Comparison of ENCODE assay signal across 8 cellular contexts in genomic region chr11:61477734-61478148, GRCh38. TPM values are rescaled to one million over a fixed set of nuclear protein-coding genes. Genes with fewer than 3 reads are reported as not detected.
DNase-seq lines count a peak whose midpoint lies in the region; ATAC-seq and TF ChIP-seq lines count a peak whose summit lies in the region.

No MANE protein-coding gene starts in this region.

- peak overlapping the region; percentile 53 for H3K4me2 ChIP-seq in GM23248 (ENCODE audit: unreplicated experiment)

- no peak overlapping the region for H3K9ac ChIP-seq in GM23248

- H3K27ac ChIP-seq in GM23248, result no peak overlapping the region
- no peak overlapping the region for H3K27ac ChIP-seq in lung (ENCODE audit: low read depth in 1 of 2, low read length in 1 of 2)

- H3K27ac Mint-ChIP-seq in WTC11, result no peak overlapping the region
- H3K27ac Mint-ChIP-seq in stimulated activated memory B cell treated with anti-CD40 and anti-IgM and Interleukin-4, amounts not matched to agents 10 μg/mL and 1 μg/mL and 100 μg/mL, for 72 hours, result no peak overlapping the region

- in situ Hi-C loops in GM23248 (cut with MboI), result loop anchor here (10.0 kb wide), 1 partner anchor 157 kb away; no protein-coding TSS in a partner anchor

- H3K9me3 Mint-ChIP-seq in WTC11, result no peaks in the 10 kb centered on the region
- no peaks in the 10 kb centered on the region for H3K9me3 Mint-ChIP-seq in stimulated activated memory B cell treated with anti-CD40 and anti-IgM and Interleukin-4, amounts not matched to agents 10 μg/mL and 1 μg/mL and 100 μg/mL, for 72 hours

- no peaks in the 10 kb centered on the region for H3K36me3 ChIP-seq in GM23248 (ENCODE audit: low read depth)
- peaks cover 0 to 2% of the 10 kb centered on the region in 2 donors for H3K36me3 ChIP-seq in lung (ENCODE audit: control insufficient read depth in 2 of 2, insufficient read depth in 2 of 2, low read length in 2 of 2)

- peak; percentile 43 for ATAC-seq in WTC11
- ATAC-seq in lung (ENCODE audit: insufficient read depth, low FRiP score), result no peak
- ATAC-seq in stimulated activated memory B cell treated with anti-CD40 and anti-IgM and Interleukin-4, amounts not matched to agents 10 μg/mL and 1 μg/mL and 100 μg/mL, for 72 hours, result no peak

- H3K27me3 ChIP-seq in GM23248 (replicated peaks; ENCODE audit: insufficient read depth), result no peaks in the 10 kb centered on the region
- H3K27me3 ChIP-seq in lung (ENCODE audit: control insufficient read depth, insufficient read depth), result no peaks in the 10 kb centered on the region

- H3K9me3 ChIP-seq in GM23248 (ENCODE audit: low read depth), result no peaks in the 10 kb centered on the region
- H3K9me3 ChIP-seq in lung (ENCODE audit: control insufficient read depth in 2 of 2, insufficient read depth in 1 of 2, low read length in 1 of 2), result no peaks in the 10 kb centered on the region

- H2AFZ ChIP-seq in GM23248, result no peak overlapping the region

- H3K4me1 Mint-ChIP-seq in WTC11, result peaks cover 29% of the 10 kb centered on the region
- H3K4me1 Mint-ChIP-seq in stimulated activated memory B cell treated with anti-CD40 and anti-IgM and Interleukin-4, amounts not matched to agents 10 μg/mL and 1 μg/mL and 100 μg/mL, for 72 hours, result peaks cover 19% of the 10 kb centered on the region

- no peak for DNase-seq in AG09309 (ENCODE audit: low read depth)
- DNase-seq in GM23248, result peak; percentile 56
- peak; percentile 86 for DNase-seq in WTC11 (ENCODE audit: low spot score)
- DNase-seq in cardiac fibroblast (ENCODE audit: low read depth in 2 of 2), result peak; percentile 34 to 37
- peak; percentile 43 for DNase-seq in lung (ENCODE audit: low spot score)
- DNase-seq in stimulated activated CD8-positive, alpha-beta memory T cell treated with anti-CD3 and anti-CD28 coated beads, Interleukin-2, amount 100 ng/mL, for 48 hours (ENCODE audit: low read depth in 2 of 2), result peak; percentile 37 to 40
- no peak for DNase-seq in inferior parietal cortex (ENCODE audit: extremely low spot score)

- H3K4me1 ChIP-seq in GM23248 (ENCODE audit: insufficient read depth) (peaks cover 26% of the 10 kb centered on the region), lung (ENCODE audit: control insufficient read depth in 2 of 2, insufficient read depth in 2 of 2, low read length in 2 of 2) (no peaks in the 10 kb centered on the region)

- H3F3A ChIP-seq in GM23248 (ENCODE audit: insufficient read depth), result peaks cover 16% of the 10 kb centered on the region

- no peak overlapping the region for H3K4me3 Mint-ChIP-seq in WTC11
- no peak overlapping the region for H3K4me3 Mint-ChIP-seq in stimulated activated memory B cell treated with anti-CD40 and anti-IgM and Interleukin-4, amounts not matched to agents 10 μg/mL and 1 μg/mL and 100 μg/mL, for 72 hours

- WGBS in GM23248 (ENCODE audit: low coverage in 1 of 2, low lambda C conversion rate in 2 of 2, missing lambda C conversion rate in 2 of 2), 2 experiments, result 1 to 2% methylated on average over 16 to 18 of the region's 18 CpGs
- 4 to 5% methylated on average over 18 of the region's 18 CpGs for WGBS in lung, 2 donors

- TF ChIP-seq CTCF in AG09309 (IDR thresholded peaks at IDR 0.05; ENCODE audit: control insufficient read depth, insufficient read depth, low read depth, low read length, missing control alignments) (peak; percentile 91), WTC11 (IDR thresholded peaks at IDR 0.05) (peak; percentile 95), cardiac fibroblast (IDR thresholded peaks at IDR 0.05; ENCODE audit: low read depth, low read length) (peak; percentile 89), lung (IDR thresholded peaks at IDR 0.05; ENCODE audit: control extremely low read depth, extremely low read depth) (peak; percentile 80)

- POLR2A ChIA-PET in WTC11 (lab: Charles Lee), result interaction anchor here (1.3 kb wide), 1 partner anchor 14 kb away, joined by 3 read pairs; no protein-coding TSS in a partner anchor

- H3K4me3 ChIP-seq in AG09309 (ENCODE audit: control insufficient read depth, low read depth, low read length) (no peak overlapping the region), GM23248 (no peak overlapping the region), cardiac fibroblast (replicated peaks in 1 of 2; ENCODE audit: low read depth in 2 of 2, low read length in 2 of 2) (no peak overlapping the region), lung (no peak overlapping the region)

- H3K9me2 ChIP-seq in GM23248 (ENCODE audit: insufficient read depth), result no peaks in the 10 kb centered on the region

- CTCF ChIA-PET in WTC11 (lab: Charles Lee), result interaction anchor here (0.5 to 5.9 kb wide), 39 partner anchors 10 to 256 kb away, joined by 3 to 149 read pairs (median 5); partner anchors contain the start of gene LRRC10B

- H3K79me2 ChIP-seq in GM23248 (ENCODE audit: insufficient read depth), result no peaks in the 10 kb centered on the region

- no peaks in the 10 kb centered on the region for H4K20me1 ChIP-seq in GM23248 (ENCODE audit: insufficient read depth)

- peaks cover 3% of the 10 kb centered on the region; the same call in 1 of the 2 replicates for H3K27me3 Mint-ChIP-seq in WTC11 (ENCODE audit: low read depth)
- peaks cover 35% of the 10 kb centered on the region for H3K27me3 Mint-ChIP-seq in stimulated activated memory B cell treated with anti-CD40 and anti-IgM and Interleukin-4, amounts not matched to agents 10 μg/mL and 1 μg/mL and 100 μg/mL, for 72 hours

- H3K36me3 Mint-ChIP-seq in WTC11, result 0 out of 2 replicates have a peak, but pooled peaks cover 7% of the 10 kb centered on the region
- H3K36me3 Mint-ChIP-seq in stimulated activated memory B cell treated with anti-CD40 and anti-IgM and Interleukin-4, amounts not matched to agents 10 μg/mL and 1 μg/mL and 100 μg/mL, for 72 hours, result peaks cover 16% of the 10 kb centered on the region

TF ChIP-seq in WTC11, 78 proteins besides CTCF, POLR2A, EP300 and RAD21 (continues in another document):
- TF ChIP-seq ZSCAN18 (CRISPR knock-in tag; IDR thresholded peaks at IDR 0.05), result no peak
- no peak for TF ChIP-seq KAT7 (CRISPR knock-in tag; IDR thresholded peaks at IDR 0.05; ENCODE audit: borderline replicate concordance)
- no peak for TF ChIP-seq PREB (CRISPR knock-in tag; IDR thresholded peaks at IDR 0.05; ENCODE audit: borderline replicate concordance)
- TF ChIP-seq JUN (CRISPR knock-in tag; IDR thresholded peaks at IDR 0.05), result no peak
- TF ChIP-seq HMGA2 (CRISPR knock-in tag; IDR thresholded peaks at IDR 0.05), result no peak
- TF ChIP-seq, protein P1, sequence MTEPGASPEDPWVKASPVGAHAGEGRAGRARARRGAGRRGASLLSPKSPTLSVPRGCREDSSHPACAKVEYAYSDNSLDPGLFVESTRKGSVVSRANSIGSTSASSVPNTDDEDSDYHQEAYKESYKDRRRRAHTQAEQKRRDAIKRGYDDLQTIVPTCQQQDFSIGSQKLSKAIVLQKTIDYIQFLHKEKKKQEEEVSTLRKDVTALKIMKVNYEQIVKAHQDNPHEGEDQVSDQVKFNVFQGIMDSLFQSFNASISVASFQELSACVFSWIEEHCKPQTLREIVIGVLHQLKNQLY (CRISPR knock-in tag; IDR thresholded peaks at IDR 0.05), result no peak
- TF ChIP-seq, protein P2, sequence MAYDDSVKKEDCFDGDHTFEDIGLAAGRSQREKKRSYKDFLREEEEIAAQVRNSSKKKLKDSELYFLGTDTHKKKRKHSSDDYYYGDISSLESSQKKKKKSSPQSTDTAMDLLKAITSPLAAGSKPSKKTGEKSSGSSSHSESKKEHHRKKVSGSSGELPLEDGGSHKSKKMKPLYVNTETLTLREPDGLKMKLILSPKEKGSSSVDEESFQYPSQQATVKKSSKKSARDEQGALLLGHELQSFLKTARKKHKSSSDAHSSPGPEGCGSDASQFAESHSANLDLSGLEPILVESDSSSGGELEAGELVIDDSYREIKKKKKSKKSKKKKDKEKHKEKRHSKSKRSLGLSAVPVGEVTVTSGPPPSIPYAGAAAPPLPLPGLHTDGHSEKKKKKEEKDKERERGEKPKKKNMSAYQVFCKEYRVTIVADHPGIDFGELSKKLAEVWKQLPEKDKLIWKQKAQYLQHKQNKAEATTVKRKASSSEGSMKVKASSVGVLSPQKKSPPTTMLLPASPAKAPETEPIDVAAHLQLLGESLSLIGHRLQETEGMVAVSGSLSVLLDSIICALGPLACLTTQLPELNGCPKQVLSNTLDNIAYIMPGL (CRISPR knock-in tag; IDR thresholded peaks at IDR 0.05), result peak; percentile 30; the same call in 1 of the 2 replicates
- no peak for TF ChIP-seq SMAD3 (CRISPR knock-in tag; IDR thresholded peaks at IDR 0.05; ENCODE audit: borderline replicate concordance)

RNA-seq across cellular contexts. Expression of gene LRRC10B, which starts 30.8 kb away (rescaled TPM):
- total RNA-seq in GM23248 (2014; rRNA removed; shearing (Covaris generic)), result 0.43 TPM in 1 of 2 replicates, not detected in the other
- polyA plus RNA-seq in GM23248 (2016; fragmentation: Nextera tagmentation; extraction: Ambion mirVana) (not detected in 2 replicates), lung (10 to 100 TPM in 1 of 2 donors, 1 to 10 TPM in 1; 9.3 to 13.8 TPM)
- total RNA-seq in WTC11 (2021) (1.1 to 1.5 TPM (median 1.3 TPM) in 3 replicates), lung (10 to 100 TPM in 1 of 2 donors, 1 to 10 TPM in 1; 9.2 to 29.3 TPM)

RNA-seq across cellular contexts. Expression of gene SDHAF2, which starts 47.8 kb away (rescaled TPM):
- total RNA-seq in GM23248 (2014; rRNA removed; shearing (Covaris generic)), result 19.5 and 32.5 TPM in 2 replicates
- polyA plus RNA-seq in GM23248 (2016; fragmentation: Nextera tagmentation; extraction: Ambion mirVana) (59.5 and 60.6 TPM in 2 replicates), lung (10 to 100 TPM; 46.6 to 53.4 TPM)
- total RNA-seq in WTC11 (2021) (36.2 to 36.8 TPM (median 36.5 TPM) in 3 replicates), lung (10 to 100 TPM; 39.6 to 41.2 TPM)

RNA-seq across cellular contexts. Expression of gene CPSF7, which starts 48.0 kb away (rescaled TPM):
- total RNA-seq in GM23248 (2014; rRNA removed; shearing (Covaris generic)), result 27.1 and 31.2 TPM in 2 replicates
- 38.2 and 42.3 TPM in 2 replicates for polyA plus RNA-seq in GM23248 (2016; fragmentation: Nextera tagmentation; extraction: Ambion mirVana)
- 86.0 to 90.7 TPM (median 88.3 TPM) in 3 replicates for total RNA-seq in WTC11 (2021)
- total RNA-seq in lung, result 10 to 100 TPM; 58.6 to 64.7 TPM
- 10 to 100 TPM; 34.8 to 46.3 TPM for polyA plus RNA-seq in lung

Comparison
In these comparisons a context has a peak if more than half of its experiments do, and no peak if none do; other contexts are left out.
1. DNase-seq: peak in GM23248 (single experiment), WTC11 (single experiment), cardiac fibroblast (2 of 2), lung (single experiment) and stimulated activated CD8-positive, alpha-beta memory T cell treated with anti-CD3 and anti-CD28 coated beads, Interleukin-2, amount 100 ng/mL, for 48 hours (2 of 2); none in AG09309 (single experiment) and inferior parietal cortex (single experiment).
2. Peak in every context shown above with its lines, with median percentiles within 50 percentile points of each other: CTCF ChIP-seq.